ENCODE assay signal across 8 cellular contexts in the genomic region with DNA sequence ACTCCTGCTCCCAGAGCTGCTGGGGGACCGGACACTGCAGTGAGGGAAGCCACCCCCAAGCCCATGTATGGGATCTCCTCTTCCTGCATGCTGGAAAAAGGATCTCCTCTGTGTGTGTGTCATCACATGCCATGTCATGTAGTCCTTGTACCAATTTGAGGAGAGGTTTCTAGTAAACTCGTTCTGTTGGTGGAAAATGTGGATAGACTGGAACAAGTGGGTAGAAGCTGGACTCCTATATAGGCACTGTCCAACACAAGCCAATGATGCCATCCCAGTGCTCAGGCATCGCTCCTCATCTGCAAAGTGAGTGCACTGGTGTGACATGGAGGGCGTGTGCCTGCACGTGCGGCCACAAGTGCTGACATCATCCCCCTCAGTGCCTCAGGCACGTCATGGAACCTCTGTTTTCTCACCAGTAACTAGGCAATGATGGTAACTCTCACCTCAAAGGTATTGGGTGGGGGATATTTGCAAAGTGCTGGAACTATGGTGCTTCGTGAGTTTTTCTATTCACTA.
DNase-seq lines count a peak whose midpoint lies in the region; ATAC-seq lines count a peak whose summit lies in the region.

No MANE protein-coding gene starts in this region.

- ATAC-seq in stimulated activated naive B cell treated with anti-CD40 and anti-IgM and Interleukin-4, amounts not matched to agents 10 μg/mL and 1 μg/mL and 100 μg/mL, for 72 hours (replicated peaks) = peak; percentile 13 to 29
- no peak for ATAC-seq in GM21723 (IDR thresholded peaks at IDR 0.05; ENCODE audit: unreplicated experiment)

- H3K4me1 Mint-ChIP-seq in activated naive CD8-positive, alpha-beta T cell (ENCODE audit: low read depth) = peaks cover 15% of the 10 kb centered on the region
- peaks cover 20 to 25% of the 10 kb centered on the region in 2 donors for H3K4me1 Mint-ChIP-seq in stimulated activated naive B cell treated with anti-CD40 and anti-IgM and Interleukin-4, amounts not matched to agents 10 μg/mL and 1 μg/mL and 100 μg/mL, for 72 hours

- H3K4me3 ChIP-seq in HAP-1 = no peak overlapping the region

- no peaks in the 10 kb centered on the region for H3K4me1 ChIP-seq in HAP-1

- H3K4me3 Mint-ChIP-seq in activated naive CD8-positive, alpha-beta T cell = no peak overlapping the region
- peak overlapping the region in 1 of 2 donors; percentile 36 for H3K4me3 Mint-ChIP-seq in stimulated activated naive B cell treated with anti-CD40 and anti-IgM and Interleukin-4, amounts not matched to agents 10 μg/mL and 1 μg/mL and 100 μg/mL, for 72 hours

- H3K27me3 Mint-ChIP-seq in activated naive CD8-positive, alpha-beta T cell = no peaks in the 10 kb centered on the region
- no peaks in the 10 kb centered on the region for H3K27me3 Mint-ChIP-seq in stimulated activated naive B cell treated with anti-CD40 and anti-IgM and Interleukin-4, amounts not matched to agents 10 μg/mL and 1 μg/mL and 100 μg/mL, for 72 hours

- in situ Hi-C loops in HAP-1 (cut with MboI; ENCODE audit: low sequenced_read_pairs) = no loop called here

- H3K27me3 ChIP-seq in HAP-1 (ENCODE audit: low read depth) = no peaks in the 10 kb centered on the region

- H3K9me3 Mint-ChIP-seq in activated naive CD8-positive, alpha-beta T cell (ENCODE audit: low read depth) = no peaks in the 10 kb centered on the region
- no peaks in the 10 kb centered on the region for H3K9me3 Mint-ChIP-seq in stimulated activated naive B cell treated with anti-CD40 and anti-IgM and Interleukin-4, amounts not matched to agents 10 μg/mL and 1 μg/mL and 100 μg/mL, for 72 hours

- peak overlapping the region; percentile 78 for H3K27ac Mint-ChIP-seq in activated naive CD8-positive, alpha-beta T cell
- H3K27ac Mint-ChIP-seq in stimulated activated naive B cell treated with anti-CD40 and anti-IgM and Interleukin-4, amounts not matched to agents 10 μg/mL and 1 μg/mL and 100 μg/mL, for 72 hours = peak overlapping the region; percentile 80

- H3K9me3 ChIP-seq in HAP-1 = no peaks in the 10 kb centered on the region

- no peaks in the 10 kb centered on the region for H3K36me3 ChIP-seq in HAP-1 (replicated peaks)

- no peaks in the 10 kb centered on the region for H3K36me3 Mint-ChIP-seq in activated naive CD8-positive, alpha-beta T cell
- H3K36me3 Mint-ChIP-seq in stimulated activated naive B cell treated with anti-CD40 and anti-IgM and Interleukin-4, amounts not matched to agents 10 μg/mL and 1 μg/mL and 100 μg/mL, for 72 hours = peaks cover 18 to 22% of the 10 kb centered on the region in 2 donors

- peak; percentile 46 for DNase-seq in activated CD4-positive, alpha-beta T cell treated with anti-CD3 and anti-CD28 coated beads, Interleukin-2, amount 50 U/mL, for 1 hour
- no peak for DNase-seq in activated CD4-positive, alpha-beta T cell treated with anti-CD3 and anti-CD28 coated beads for 4 hours
- DNase-seq in OCI-M1 (lab: John Stamatoyannopoulos, UW) (peak; percentile 2), NCI-H1105 (lab: John Stamatoyannopoulos, UW) (no peak), HAP-1 (ENCODE audit: low spot score in 2 of 2) (no peak)
- no peak for DNase-seq in stimulated activated naive B cell treated with anti-CD40 and anti-IgM and Interleukin-4, amounts not matched to agents 10 μg/mL and 1 μg/mL and 100 μg/mL, for 72 hours

Comparison
In these comparisons a context has a peak if more than half of its experiments do, and no peak if none do; other contexts are left out.
1. DNase-seq: peak in activated CD4-positive, alpha-beta T cell treated with anti-CD3 and anti-CD28 coated beads, Interleukin-2, amount 50 U/mL, for 1 hour (single experiment) and OCI-M1 (single experiment); none in activated CD4-positive, alpha-beta T cell treated with anti-CD3 and anti-CD28 coated beads for 4 hours (0 of 2), stimulated activated naive B cell treated with anti-CD40 and anti-IgM and Interleukin-4, amounts not matched to agents 10 μg/mL and 1 μg/mL and 100 μg/mL, for 72 hours (single experiment), NCI-H1105 (single experiment) and HAP-1 (0 of 2).